4 cellular contexts compared by ENCODE assay signal in genomic region chr2:73995810-73996209, GRCh38.
A peak's percentile ranks its signal among the peaks of the same experiment; 100 is the strongest.
TF ChIP-seq lines count a peak whose summit lies in the region.

No MANE protein-coding gene starts in this region.

TF ChIP-seq in HepG2, 621 proteins besides CTCF, POLR2A, EP300 and RAD21 (continues in another document):
- TF ChIP-seq RBM22 (optimal IDR thresholded peaks at IDR 0.05; ENCODE audit: low read length): peak; percentile 46
- no peak for TF ChIP-seq ZNF747 (CRISPR knock-in tag; IDR thresholded peaks at IDR 0.05; ENCODE audit: borderline replicate concordance)
- no peak for TF ChIP-seq RFX3 (CRISPR knock-in tag; IDR thresholded peaks at IDR 0.05)
- TF ChIP-seq, protein P1, sequence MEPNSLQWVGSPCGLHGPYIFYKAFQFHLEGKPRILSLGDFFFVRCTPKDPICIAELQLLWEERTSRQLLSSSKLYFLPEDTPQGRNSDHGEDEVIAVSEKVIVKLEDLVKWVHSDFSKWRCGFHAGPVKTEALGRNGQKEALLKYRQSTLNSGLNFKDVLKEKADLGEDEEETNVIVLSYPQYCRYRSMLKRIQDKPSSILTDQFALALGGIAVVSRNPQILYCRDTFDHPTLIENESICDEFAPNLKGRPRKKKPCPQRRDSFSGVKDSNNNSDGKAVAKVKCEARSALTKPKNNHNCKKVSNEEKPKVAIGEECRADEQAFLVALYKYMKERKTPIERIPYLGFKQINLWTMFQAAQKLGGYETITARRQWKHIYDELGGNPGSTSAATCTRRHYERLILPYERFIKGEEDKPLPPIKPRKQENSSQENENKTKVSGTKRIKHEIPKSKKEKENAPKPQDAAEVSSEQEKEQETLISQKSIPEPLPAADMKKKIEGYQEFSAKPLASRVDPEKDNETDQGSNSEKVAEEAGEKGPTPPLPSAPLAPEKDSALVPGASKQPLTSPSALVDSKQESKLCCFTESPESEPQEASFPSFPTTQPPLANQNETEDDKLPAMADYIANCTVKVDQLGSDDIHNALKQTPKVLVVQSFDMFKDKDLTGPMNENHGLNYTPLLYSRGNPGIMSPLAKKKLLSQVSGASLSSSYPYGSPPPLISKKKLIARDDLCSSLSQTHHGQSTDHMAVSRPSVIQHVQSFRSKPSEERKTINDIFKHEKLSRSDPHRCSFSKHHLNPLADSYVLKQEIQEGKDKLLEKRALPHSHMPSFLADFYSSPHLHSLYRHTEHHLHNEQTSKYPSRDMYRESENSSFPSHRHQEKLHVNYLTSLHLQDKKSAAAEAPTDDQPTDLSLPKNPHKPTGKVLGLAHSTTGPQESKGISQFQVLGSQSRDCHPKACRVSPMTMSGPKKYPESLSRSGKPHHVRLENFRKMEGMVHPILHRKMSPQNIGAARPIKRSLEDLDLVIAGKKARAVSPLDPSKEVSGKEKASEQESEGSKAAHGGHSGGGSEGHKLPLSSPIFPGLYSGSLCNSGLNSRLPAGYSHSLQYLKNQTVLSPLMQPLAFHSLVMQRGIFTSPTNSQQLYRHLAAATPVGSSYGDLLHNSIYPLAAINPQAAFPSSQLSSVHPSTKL (CRISPR knock-in tag; IDR thresholded peaks at IDR 0.05): no peak
- 0 out of 2 replicates have a peak, but pooled peaks have one; percentile 29 for TF ChIP-seq ZNF263 (CRISPR knock-in tag; IDR thresholded peaks at IDR 0.05)
- no peak for TF ChIP-seq RXRB (CRISPR knock-in tag; IDR thresholded peaks at IDR 0.05; ENCODE audit: borderline replicate concordance)
- peak; percentile 30; the same call in 1 of the 2 replicates for TF ChIP-seq STAG1 (CRISPR knock-in tag; IDR thresholded peaks at IDR 0.05)
- TF ChIP-seq SMC3 (IDR thresholded peaks at IDR 0.05; ENCODE audit: low read length): peak; percentile 5; the same call in 1 of the 2 replicates
- no peak for TF ChIP-seq ZNF788 (CRISPR knock-in tag; IDR thresholded peaks at IDR 0.05; ENCODE audit: borderline replicate concordance)
- no peak for TF ChIP-seq ZNF143 (CRISPR knock-in tag; IDR thresholded peaks at IDR 0.05)
- TF ChIP-seq, protein P2, sequence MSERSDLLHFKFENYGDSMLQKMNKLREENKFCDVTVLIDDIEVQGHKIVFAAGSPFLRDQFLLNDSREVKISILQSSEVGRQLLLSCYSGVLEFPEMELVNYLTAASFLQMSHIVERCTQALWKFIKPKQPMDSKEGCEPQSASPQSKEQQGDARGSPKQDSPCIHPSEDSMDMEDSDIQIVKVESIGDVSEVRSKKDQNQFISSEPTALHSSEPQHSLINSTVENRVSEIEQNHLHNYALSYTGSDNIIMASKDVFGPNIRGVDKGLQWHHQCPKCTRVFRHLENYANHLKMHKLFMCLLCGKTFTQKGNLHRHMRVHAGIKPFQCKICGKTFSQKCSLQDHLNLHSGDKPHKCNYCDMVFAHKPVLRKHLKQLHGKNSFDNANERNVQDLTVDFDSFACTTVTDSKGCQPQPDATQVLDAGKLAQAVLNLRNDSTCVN (CRISPR knock-in tag; IDR thresholded peaks at IDR 0.05; ENCODE audit: borderline replicate concordance): no peak

TF ChIP-seq in Ishikawa, 13 proteins besides CTCF, POLR2A, EP300 and RAD21:
- TF ChIP-seq CREB1 (IDR thresholded peaks at IDR 0.05; ENCODE audit: low read depth) (no peak), NFIC (IDR thresholded peaks at IDR 0.05) (no peak), MAX (IDR thresholded peaks at IDR 0.05) (no peak), TEAD4 (IDR thresholded peaks at IDR 0.05) (no peak), USF1 (IDR thresholded peaks at IDR 0.05) (no peak), TAF1 (IDR thresholded peaks at IDR 0.05; ENCODE audit: low read depth) (no peak), FOXM1 (IDR thresholded peaks at IDR 0.05; ENCODE audit: borderline replicate concordance, low read depth) (no peak), CEBPB (IDR thresholded peaks at IDR 0.05) (no peak), TCF12 (IDR thresholded peaks at IDR 0.05; ENCODE audit: low read depth) (no peak), REST (IDR thresholded peaks at IDR 0.05; ENCODE audit: low read depth) (no peak), EGR1 (IDR thresholded peaks at IDR 0.05) (no peak), ZBTB7A (IDR thresholded peaks at IDR 0.05; ENCODE audit: low read depth) (no peak), YY1 (IDR thresholded peaks at IDR 0.05; ENCODE audit: low read depth) (no peak)

TF ChIP-seq in WTC11, 78 proteins besides CTCF, POLR2A, EP300 and RAD21:
- TF ChIP-seq RELA (CRISPR knock-in tag; IDR thresholded peaks at IDR 0.05; ENCODE audit: borderline replicate concordance) (no peak), PRDM15 (CRISPR knock-in tag; IDR thresholded peaks at IDR 0.05) (peak; percentile 30; the same call in 1 of the 2 replicates)
TF ChIP-seq in WTC11: peak in this region for 1.

TF ChIP-seq in SK-N-SH, 30 proteins besides CTCF, POLR2A, EP300 and RAD21 (continued from another document):
- TF ChIP-seq GATA2 (CRISPR knock-in tag; IDR thresholded peaks at IDR 0.05) (no peak), NRF1 (IDR thresholded peaks at IDR 0.05; ENCODE audit: low read depth, low read length) (no peak), SIN3A (IDR thresholded peaks at IDR 0.05; ENCODE audit: borderline replicate concordance, low read depth, low read length) (no peak), TCF12 (IDR thresholded peaks at IDR 0.05) (no peak), TAF1 (IDR thresholded peaks at IDR 0.05; ENCODE audit: borderline replicate concordance, low read depth, low read length) (no peak), JUND (IDR thresholded peaks at IDR 0.05) (no peak), EZH2phosphoT487 (IDR thresholded peaks at IDR 0.05; ENCODE audit: borderline replicate concordance, low read depth) (no peak), SMC3 (IDR thresholded peaks at IDR 0.05; ENCODE audit: low read depth, low read length) (no peak), PBX3 (IDR thresholded peaks at IDR 0.05) (no peak), TEAD4 (IDR thresholded peaks at IDR 0.05; ENCODE audit: borderline replicate concordance, insufficient read depth) (no peak), MAX (IDR thresholded peaks at IDR 0.05; ENCODE audit: low read depth) (no peak), FOXM1 (IDR thresholded peaks at IDR 0.05; ENCODE audit: low read depth) (no peak), ZBTB33 (IDR thresholded peaks at IDR 0.05; ENCODE audit: borderline replicate concordance, low read depth) (no peak), FOSL2 (IDR thresholded peaks at IDR 0.05; ENCODE audit: borderline replicate concordance, low read depth) (no peak)
- TF ChIP-seq, protein P3, sequence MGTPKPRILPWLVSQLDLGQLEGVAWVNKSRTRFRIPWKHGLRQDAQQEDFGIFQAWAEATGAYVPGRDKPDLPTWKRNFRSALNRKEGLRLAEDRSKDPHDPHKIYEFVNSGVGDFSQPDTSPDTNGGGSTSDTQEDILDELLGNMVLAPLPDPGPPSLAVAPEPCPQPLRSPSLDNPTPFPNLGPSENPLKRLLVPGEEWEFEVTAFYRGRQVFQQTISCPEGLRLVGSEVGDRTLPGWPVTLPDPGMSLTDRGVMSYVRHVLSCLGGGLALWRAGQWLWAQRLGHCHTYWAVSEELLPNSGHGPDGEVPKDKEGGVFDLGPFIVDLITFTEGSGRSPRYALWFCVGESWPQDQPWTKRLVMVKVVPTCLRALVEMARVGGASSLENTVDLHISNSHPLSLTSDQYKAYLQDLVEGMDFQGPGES (IDR thresholded peaks at IDR 0.05; ENCODE audit: low read depth, low read length): no peak
